9 cellular contexts compared by ENCODE assay signal in the genomic region with DNA sequence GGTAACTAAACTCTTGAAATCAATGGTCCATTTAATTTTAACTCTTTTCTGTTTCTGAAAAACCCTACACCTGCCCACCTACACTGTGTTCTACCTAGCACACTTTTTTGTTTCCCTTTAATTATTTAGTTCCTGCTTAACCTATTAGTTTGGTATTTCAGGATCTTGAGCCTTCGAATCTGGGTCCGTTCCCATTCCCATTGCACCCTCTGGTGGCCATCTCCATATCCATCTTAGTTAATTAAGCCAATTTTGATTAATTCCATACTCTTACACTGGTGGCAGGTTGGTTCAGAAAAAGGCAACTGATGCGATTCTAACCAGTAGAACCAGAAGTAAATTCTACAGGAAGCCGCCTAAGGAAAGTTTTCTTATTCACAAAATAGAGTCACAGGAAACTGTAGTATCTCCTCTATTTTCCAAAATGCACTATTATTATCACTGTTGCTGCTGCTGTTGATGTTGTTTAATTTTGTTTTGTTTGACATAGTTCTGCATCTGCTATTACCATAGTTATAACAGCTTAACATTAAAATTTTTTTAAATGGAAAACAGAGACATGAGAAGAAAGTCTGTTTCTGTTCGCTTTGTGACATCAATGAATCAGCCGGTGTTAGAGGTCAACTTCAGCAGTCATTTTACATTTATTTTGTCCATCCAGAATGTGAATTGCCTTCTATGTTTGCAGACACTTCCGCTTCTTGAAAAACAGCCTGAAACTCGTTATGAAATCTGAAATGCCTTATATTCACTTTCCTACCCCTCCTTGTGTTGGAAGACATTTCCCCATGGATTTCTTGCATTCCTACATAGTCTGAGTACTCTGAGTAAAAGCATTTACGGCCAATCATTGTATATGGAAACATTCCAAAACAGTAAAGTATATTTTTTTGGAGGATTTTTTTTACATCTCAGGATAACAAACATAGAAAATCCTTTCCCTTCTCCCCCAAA.
DNase-seq lines count a peak whose midpoint lies in the region; ATAC-seq and TF ChIP-seq lines count a peak whose summit lies in the region.
"Had no signal": no experiment of that assay in that cellular context is flagged by ENCODE, and none has a peak within 500 bp of the region (broad histone marks: within the 10 kb centered on the region; RNA-seq: fewer than 3 reads in every experiment).

No MANE protein-coding gene starts in this region.

- no peaks in the 10 kb centered on the region for H3K4me1 ChIP-seq in gastroesophageal sphincter
- no peaks in the 10 kb centered on the region for H3K4me1 ChIP-seq in smooth muscle cell (ENCODE audit: low read depth)
- H3K4me1 ChIP-seq: parathyroid adenoma had no signal

- H3K4me2 ChIP-seq in smooth muscle cell: no peak overlapping the region

- H3K4me3 ChIP-seq in MG63: no peak overlapping the region
- peak overlapping the region; percentile 54 for H3K4me3 ChIP-seq in SK-N-MC
- no peak overlapping the region for H3K4me3 ChIP-seq in gastroesophageal sphincter
- no peak overlapping the region for H3K4me3 ChIP-seq in smooth muscle cell

- TF ChIP-seq POLR2A in gastroesophageal sphincter (IDR thresholded peaks at IDR 0.05): no peak

- DNase-seq in GM03348 (ENCODE audit: low spot score) (peak; percentile 2), MG63 (peak; percentile 8), SK-N-MC (ENCODE audit: low read depth, low spot score) (no peak), smooth muscle cell (lab: John Stamatoyannopoulos, UW; ENCODE audit: unreplicated experiment) (no peak)

- H3K4me3 Mint-ChIP-seq in activated T-helper 17 cell treated with anti-CD3 and anti-CD28 coated beads, Interleukin-2, amount 50 U/mL, for 72 hours: no peak overlapping the region

- H3K27ac Mint-ChIP-seq in activated T-helper 17 cell treated with anti-CD3 and anti-CD28 coated beads, Interleukin-2, amount 50 U/mL, for 72 hours: no peak overlapping the region

- no peaks in the 10 kb centered on the region for H3K36me3 ChIP-seq in MG63
- H3K36me3 ChIP-seq in SK-N-MC (ENCODE audit: insufficient read depth, low read length): no peaks in the 10 kb centered on the region
- H3K36me3 ChIP-seq in gastroesophageal sphincter: no peaks in the 10 kb centered on the region
- no peaks in the 10 kb centered on the region for H3K36me3 ChIP-seq in smooth muscle cell (ENCODE audit: low read depth)

- H3K36me3 Mint-ChIP-seq in activated T-helper 17 cell treated with anti-CD3 and anti-CD28 coated beads, Interleukin-2, amount 50 U/mL, for 72 hours (ENCODE audit: low read depth): no peaks in the 10 kb centered on the region

- no peaks in the 10 kb centered on the region for H3K27me3 Mint-ChIP-seq in activated T-helper 17 cell treated with anti-CD3 and anti-CD28 coated beads, Interleukin-2, amount 50 U/mL, for 72 hours

- 31 to 47% methylated on average over 9 of the region's 9 CpGs for WGBS in gastroesophageal sphincter (ENCODE audit: low coverage in 1 of 2), 2 donors
- WGBS in smooth muscle cell (ENCODE audit: low lambda C conversion rate): 40% methylated on average over 9 of the region's 9 CpGs

- TF ChIP-seq CTCF in gastroesophageal sphincter (IDR thresholded peaks at IDR 0.05): peak in 3 of 4 experiments; percentile 24 to 48 (median 27)
- TF ChIP-seq CTCF in smooth muscle cell (IDR thresholded peaks at IDR 0.05; ENCODE audit: borderline replicate concordance, insufficient read depth, poor library complexity, severe bottlenecking): peak; percentile 82

- no peaks in the 10 kb centered on the region for H3K9me3 ChIP-seq in MG63
- no peaks in the 10 kb centered on the region for H3K9me3 ChIP-seq in SK-N-MC (ENCODE audit: low read depth, low read length)
- H3K9me3 ChIP-seq in gastroesophageal sphincter: no peaks in the 10 kb centered on the region
- no peaks in the 10 kb centered on the region for H3K9me3 ChIP-seq in smooth muscle cell (replicated peaks; ENCODE audit: low read depth)

- no peaks in the 10 kb centered on the region for H3K4me1 Mint-ChIP-seq in activated T-helper 17 cell treated with anti-CD3 and anti-CD28 coated beads, Interleukin-2, amount 50 U/mL, for 72 hours

- H3K9me3 Mint-ChIP-seq in activated T-helper 17 cell treated with anti-CD3 and anti-CD28 coated beads, Interleukin-2, amount 50 U/mL, for 72 hours: no peaks in the 10 kb centered on the region

- no peak for TF ChIP-seq EP300 in gastroesophageal sphincter (IDR thresholded peaks at IDR 0.05)

- H3K79me2 ChIP-seq in smooth muscle cell (ENCODE audit: low read depth): no peaks in the 10 kb centered on the region
- H3K79me2 ChIP-seq: parathyroid adenoma had no signal

- no peak for ATAC-seq in gastroesophageal sphincter
- no peak for ATAC-seq in activated T-helper 17 cell treated with anti-CD3 and anti-CD28 coated beads, Interleukin-2, amount 50 U/mL, for 72 hours (replicated peaks)
- no peak for ATAC-seq in GM18870 (IDR thresholded peaks at IDR 0.05; ENCODE audit: unreplicated experiment)
- no peak for ATAC-seq in HG03135 (IDR thresholded peaks at IDR 0.05; ENCODE audit: unreplicated experiment)

- no peak overlapping the region for H2AFZ ChIP-seq in smooth muscle cell (ENCODE audit: low read depth)
- H2AFZ ChIP-seq: parathyroid adenoma had no signal

- H3K9ac ChIP-seq in SK-N-MC (ENCODE audit: insufficient read length) (peak overlapping the region; percentile 36), smooth muscle cell (ENCODE audit: low read depth) (no peak overlapping the region)
- H3K9ac ChIP-seq: parathyroid adenoma had no signal

- no peaks in the 10 kb centered on the region for H3K27me3 ChIP-seq in MG63
- no peaks in the 10 kb centered on the region for H3K27me3 ChIP-seq in gastroesophageal sphincter
- no peaks in the 10 kb centered on the region for H3K27me3 ChIP-seq in smooth muscle cell (ENCODE audit: low read depth)

- H3F3A ChIP-seq in smooth muscle cell (ENCODE audit: low read depth): no peaks in the 10 kb centered on the region

- no peaks in the 10 kb centered on the region for H4K20me1 ChIP-seq in smooth muscle cell (ENCODE audit: low read depth)

- H3K27ac ChIP-seq in SK-N-MC (peak overlapping the region; percentile 55), gastroesophageal sphincter (no peak overlapping the region), smooth muscle cell (ENCODE audit: low read depth) (no peak overlapping the region)
- H3K27ac ChIP-seq: parathyroid adenoma had no signal

Comparison
In these comparisons a context has a peak if more than half of its experiments do, and no peak if none do; other contexts are left out.
1. DNase-seq: peak in GM03348 (single experiment) and MG63 (single experiment); none in SK-N-MC (single experiment) and smooth muscle cell (single experiment).